Comparison of ENCODE assay signal across 28 cellular contexts in the genomic region with DNA sequence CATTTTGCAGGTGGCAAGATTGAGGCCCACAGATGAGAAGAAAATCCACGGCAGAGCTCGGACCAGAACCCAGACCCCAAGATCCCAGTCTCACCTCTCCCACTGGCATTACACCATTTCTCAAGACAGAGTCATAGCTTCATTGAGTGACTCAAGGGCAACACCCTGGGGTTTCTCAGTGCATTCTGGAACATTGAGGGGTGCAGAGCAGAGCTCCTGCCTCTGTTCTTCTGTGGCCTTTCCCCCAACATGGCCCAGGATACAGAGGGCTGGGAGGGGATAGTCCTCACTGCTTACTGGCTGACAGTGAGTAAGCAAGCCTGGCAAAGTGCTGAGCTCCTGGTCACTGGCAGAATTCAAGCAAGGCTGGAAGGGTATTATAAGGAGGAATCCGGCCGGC.
DNase-seq lines count a peak whose midpoint lies in the region; ATAC-seq and TF ChIP-seq lines count a peak whose summit lies in the region.
"Had no signal": no experiment of that assay in that cellular context is flagged by ENCODE, and none has a peak within 500 bp of the region (broad histone marks: within the 10 kb centered on the region; RNA-seq: fewer than 3 reads in every experiment).

No MANE protein-coding gene starts in this region.

- no peaks in the 10 kb centered on the region for H4K20me1 ChIP-seq in PC-3 (ENCODE audit: low read length)

- TF ChIP-seq CTCF in PC-3 (conservative IDR thresholded peaks at IDR 0.05; ENCODE audit: low read depth, low read length) (no peak), esophagus squamous epithelium (IDR thresholded peaks at IDR 0.05) (no peak), gastrocnemius medialis (IDR thresholded peaks at IDR 0.05 in 4 of 5, conservative IDR thresholded peaks at IDR 0.05 in 1 of 5) (no peak)

- H3K4me1 ChIP-seq in CD4-positive, CD25-positive, alpha-beta regulatory T cell (ENCODE audit: control insufficient read depth, insufficient read depth, low read length, poor library complexity, severe bottlenecking) = peaks cover 29% of the 10 kb centered on the region
- H3K4me1 ChIP-seq in PC-3 (ENCODE audit: insufficient read depth, low read length) = peaks cover 28% of the 10 kb centered on the region
- H3K4me1 ChIP-seq in esophagus squamous epithelium = peaks cover 20 to 37% (median 30%) of the 10 kb centered on the region in 3 donors
- H3K4me1 ChIP-seq in gastrocnemius medialis = no peaks in the 10 kb centered on the region

- H3K9ac ChIP-seq in PC-3 (ENCODE audit: low read length) = no peak overlapping the region
- H3K9ac ChIP-seq: neural progenitor cell had no signal

- no peaks in the 10 kb centered on the region for H3F3A ChIP-seq in PC-3 (ENCODE audit: low read length, unreplicated experiment)

- no peak overlapping the region for H3K4me3 ChIP-seq in CD4-positive, CD25-positive, alpha-beta regulatory T cell (ENCODE audit: low read depth, low read length)
- H3K4me3 ChIP-seq in PC-3 (ENCODE audit: low read length) = no peak overlapping the region
- peak overlapping the region in 1 of 4 donors; percentile 36 for H3K4me3 ChIP-seq in esophagus squamous epithelium
- no peak overlapping the region for H3K4me3 ChIP-seq in gastrocnemius medialis
- H3K4me3 ChIP-seq: neural progenitor cell, transverse colon had no signal

- no TSS peak for BruUV-seq in PC-3 (replicated peaks; lab: Mats Ljungman, UMichigan)

- peak overlapping the region in 1 of 3 donors; percentile 63 for H3K27ac Mint-ChIP-seq in CD4-positive, CD25-positive, alpha-beta regulatory T cell
- peak overlapping the region; percentile 33 for H3K27ac Mint-ChIP-seq in stimulated activated memory B cell treated with anti-CD40 and anti-IgM and Interleukin-4, amounts not matched to agents 10 μg/mL and 1 μg/mL and 100 μg/mL, for 72 hours
- H3K27ac Mint-ChIP-seq: activated CD8-positive, alpha-beta T cell treated with anti-CD3 and anti-CD28 coated beads for 36 hours; activated naive CD4-positive, alpha-beta T cell treated with anti-CD3 and anti-CD28 coated beads, Interleukin-2, amount 50 U/mL, for 24 hours; immature natural killer cell had no signal

- intact Hi-C loops in PC-3 (cut with micrococcal nuclease) = no loop called here
- intact Hi-C loops in esophagus squamous epithelium (cut with DNase I) = no loop called here
- intact Hi-C loops in gastrocnemius medialis (cut with DNase I; ENCODE audit: low total_unique reads) = no loop called here

- no peak overlapping the region for H2AFZ ChIP-seq in PC-3 (ENCODE audit: low read length)
- H2AFZ ChIP-seq: neural progenitor cell had no signal

- no peak for ATAC-seq in CD4-positive, CD25-positive, alpha-beta regulatory T cell (ENCODE audit: low read depth in 2 of 2)
- ATAC-seq in PC-3 (peak; percentile 10; the same call in 1 of the 2 replicates), gastrocnemius medialis (no peak), GM21619 (IDR thresholded peaks at IDR 0.05; ENCODE audit: unreplicated experiment) (no peak)
- no peak for ATAC-seq in stimulated activated memory B cell treated with anti-CD40 and anti-IgM and Interleukin-4, amounts not matched to agents 10 μg/mL and 1 μg/mL and 100 μg/mL, for 72 hours
- ATAC-seq: activated CD8-positive, alpha-beta T cell treated with anti-CD3 and anti-CD28 coated beads for 36 hours; left lobe of liver; right cardiac atrium; T-helper 17 cell had no signal

- H3K4me1 Mint-ChIP-seq in CD4-positive, CD25-positive, alpha-beta regulatory T cell = peaks cover 10 to 61% (median 27%) of the 10 kb centered on the region in 4 donors
- H3K4me1 Mint-ChIP-seq in stimulated activated memory B cell treated with anti-CD40 and anti-IgM and Interleukin-4, amounts not matched to agents 10 μg/mL and 1 μg/mL and 100 μg/mL, for 72 hours = peaks cover 59% of the 10 kb centered on the region

- POLR2A ChIA-PET in PC-3 (lab: Charles Lee; ENCODE audit: unreplicated experiment) = no interaction called here

- 58 to 94% methylated on average over 2 to 4 of the region's 4 CpGs for WGBS in esophagus squamous epithelium, 2 donors

- no peaks in the 10 kb centered on the region for H3K27me3 Mint-ChIP-seq in CD4-positive, CD25-positive, alpha-beta regulatory T cell
- peaks cover 10% of the 10 kb centered on the region for H3K27me3 Mint-ChIP-seq in stimulated activated memory B cell treated with anti-CD40 and anti-IgM and Interleukin-4, amounts not matched to agents 10 μg/mL and 1 μg/mL and 100 μg/mL, for 72 hours

- no peaks in the 10 kb centered on the region for H3K79me2 ChIP-seq in PC-3 (ENCODE audit: low read length)

- in situ Hi-C loops in gastrocnemius medialis (cut with MboI; ENCODE audit: low sequenced_read_pairs in 4 of 4) = no loop called here

- no peak overlapping the region for H3K27ac ChIP-seq in CD4-positive, CD25-positive, alpha-beta regulatory T cell (ENCODE audit: insufficient read depth, low read length, poor library complexity, severe bottlenecking)
- H3K27ac ChIP-seq in PC-3 (ENCODE audit: low read length) (no peak overlapping the region), esophagus squamous epithelium (peak overlapping the region in 3 of 4 donors; percentile 63 to 74 (median 72)), gastrocnemius medialis (no peak overlapping the region)
- H3K27ac ChIP-seq: neural progenitor cell, transverse colon had no signal

- no peaks in the 10 kb centered on the region for H3K27me3 ChIP-seq in CD4-positive, CD25-positive, alpha-beta regulatory T cell (ENCODE audit: control insufficient read depth, insufficient read depth, low read length)
- 0 out of 2 replicates have a peak, but pooled peaks cover 4% of the 10 kb centered on the region for H3K27me3 ChIP-seq in PC-3 (ENCODE audit: low read length)
- peaks cover 0 to 80% (median 1%) of the 10 kb centered on the region in 4 donors for H3K27me3 ChIP-seq in esophagus squamous epithelium
- H3K27me3 ChIP-seq in gastrocnemius medialis = peaks cover 11 to 20% (median 13%) of the 10 kb centered on the region in 3 donors
- H3K27me3 ChIP-seq: neural progenitor cell had no signal

- no peaks in the 10 kb centered on the region for H3K9me3 Mint-ChIP-seq in CD4-positive, CD25-positive, alpha-beta regulatory T cell
- no peaks in the 10 kb centered on the region for H3K9me3 Mint-ChIP-seq in stimulated activated memory B cell treated with anti-CD40 and anti-IgM and Interleukin-4, amounts not matched to agents 10 μg/mL and 1 μg/mL and 100 μg/mL, for 72 hours
- H3K9me3 Mint-ChIP-seq: activated CD8-positive, alpha-beta T cell treated with anti-CD3 and anti-CD28 coated beads for 36 hours; activated naive CD4-positive, alpha-beta T cell treated with anti-CD3 and anti-CD28 coated beads, Interleukin-2, amount 50 U/mL, for 24 hours; activated T-helper 2 cell treated with anti-CD3 and anti-CD28 coated beads, Interferon-gamma antibody, Interleukin-2, Interleukin-4, amounts not matched to agents 10 μg/mL and 5 μg/mL and 100 μg/mL, durations not matched to agents 14 hours and 24 hours and 36 hours; CD4-positive, alpha-beta T cell; immature natural killer cell; neural progenitor cell had no signal

- H3K9me2 ChIP-seq in PC-3 (replicated peaks; ENCODE audit: low read length) = no peaks in the 10 kb centered on the region

- H3K9me3 ChIP-seq in CD4-positive, CD25-positive, alpha-beta regulatory T cell (ENCODE audit: control insufficient read depth in 2 of 2, low read length in 2 of 2) = no peaks in the 10 kb centered on the region
- H3K9me3 ChIP-seq in PC-3 (ENCODE audit: low read length) = no peaks in the 10 kb centered on the region
- no peaks in the 10 kb centered on the region for H3K9me3 ChIP-seq in esophagus squamous epithelium
- no peaks in the 10 kb centered on the region for H3K9me3 ChIP-seq in gastrocnemius medialis
- H3K9me3 ChIP-seq: transverse colon had no signal

- CTCF ChIA-PET in PC-3 (lab: Charles Lee) = no interaction called here

- no peak for TF ChIP-seq POLR2A in esophagus squamous epithelium (IDR thresholded peaks at IDR 0.05)
- TF ChIP-seq POLR2A in gastrocnemius medialis (IDR thresholded peaks at IDR 0.05) = no peak

- DNase-seq in CD4-positive, CD25-positive, alpha-beta regulatory T cell = no peak
- no peak for DNase-seq in PC-3
- DNase-seq in esophagus squamous epithelium (lab: John Stamatoyannopoulos, UW) = no peak
- no peak for DNase-seq in gastrocnemius medialis
- no peak for DNase-seq in activated CD4-positive, alpha-beta T cell treated with anti-CD3 and anti-CD28 coated beads for 48 hours
- DNase-seq: activated CD4-positive, CD25-positive, alpha-beta regulatory T cell treated with anti-CD3 and anti-CD28 coated beads, Interleukin-2, amount 50 U/mL, for 72 hours; activated CD8-positive, alpha-beta memory T cell treated with anti-CD3 and anti-CD28 coated beads, Interleukin-2, amount 50 U/mL, for 48 hours; CD4-positive, alpha-beta T cell; immature natural killer cell; KG1; mesenchymal stem cell; NCI-H1417 treated with DMSO at 0.1 percent for 48 hours; NCI-H2081; OCI-M1; posterior cingulate gyrus; right cardiac atrium; Right ventricle myocardium superior; stimulated activated CD4-positive, alpha-beta T cell treated with anti-CD3 and anti-CD28 coated beads, Interleukin-12 subunit alpha, Interleukin-12 subunit beta, amount 100 ng/mL, for 4 hours; stimulated activated CD4-positive, alpha-beta T cell treated with anti-CD3 and anti-CD28 coated beads, Interleukin-4, amount 100 ng/mL, for 1 hour; T-helper 17 cell; transverse colon had no signal

- no peaks in the 10 kb centered on the region for H3K36me3 Mint-ChIP-seq in CD4-positive, CD25-positive, alpha-beta regulatory T cell
- no peaks in the 10 kb centered on the region for H3K36me3 Mint-ChIP-seq in stimulated activated memory B cell treated with anti-CD40 and anti-IgM and Interleukin-4, amounts not matched to agents 10 μg/mL and 1 μg/mL and 100 μg/mL, for 72 hours
- H3K36me3 Mint-ChIP-seq: activated naive CD4-positive, alpha-beta T cell treated with anti-CD3 and anti-CD28 coated beads, Interleukin-2, amount 50 U/mL, for 24 hours; immature natural killer cell; neural progenitor cell had no signal

- no peaks in the 10 kb centered on the region for H3K36me3 ChIP-seq in CD4-positive, CD25-positive, alpha-beta regulatory T cell (ENCODE audit: control insufficient read depth, insufficient read depth, low read length)
- H3K36me3 ChIP-seq in PC-3 (ENCODE audit: low read depth, low read length) (no peaks in the 10 kb centered on the region), esophagus squamous epithelium (no peaks in the 10 kb centered on the region), gastrocnemius medialis (no peaks in the 10 kb centered on the region)
- H3K36me3 ChIP-seq: neural progenitor cell, transverse colon had no signal

- H3K4me3 Mint-ChIP-seq in CD4-positive, CD25-positive, alpha-beta regulatory T cell = peak overlapping the region in 3 of 4 donors; percentile 5 to 62 (median 58)
- no peak overlapping the region for H3K4me3 Mint-ChIP-seq in stimulated activated memory B cell treated with anti-CD40 and anti-IgM and Interleukin-4, amounts not matched to agents 10 μg/mL and 1 μg/mL and 100 μg/mL, for 72 hours
- H3K4me3 Mint-ChIP-seq: activated CD8-positive, alpha-beta T cell treated with anti-CD3 and anti-CD28 coated beads for 36 hours; activated naive CD4-positive, alpha-beta T cell treated with anti-CD3 and anti-CD28 coated beads, Interleukin-2, amount 50 U/mL, for 24 hours; CD4-positive, alpha-beta T cell; immature natural killer cell; neural progenitor cell had no signal

- 0 out of 2 replicates have a peak overlapping the region, but pooled peaks have one; percentile 89 for H3K4me2 ChIP-seq in PC-3 (ENCODE audit: low read length)
- H3K4me2 ChIP-seq: neural progenitor cell had no signal

Comparison
In these comparisons a context has a peak if more than half of its experiments do, and no peak if none do; other contexts are left out.
1. H3K27ac ChIP-seq: peak in esophagus squamous epithelium (3 of 4); none in CD4-positive, CD25-positive, alpha-beta regulatory T cell (single experiment), PC-3 (single experiment) and gastrocnemius medialis (0 of 4).